ENCODE assay signal across 16 cellular contexts in genomic region chr15:69535101-69535638, GRCh38.
A peak's percentile ranks its signal among the peaks of the same experiment; 100 is the strongest.
DNase-seq lines count a peak whose midpoint lies in the region; ATAC-seq, FAIRE-seq and TF ChIP-seq lines count a peak whose summit lies in the region.
"Had no signal": no experiment of that assay in that cellular context is flagged by ENCODE, and none has a peak within 500 bp of the region (broad histone marks: within the 10 kb centered on the region; RNA-seq: fewer than 3 reads in every experiment).

No MANE protein-coding gene starts in this region.

- CTCF ChIA-PET in SK-N-SH (lab: Yijun Ruan, JAX): interaction anchor here (1.2 kb wide), 1 partner anchor 57 kb away, joined by 3 read pairs; no protein-coding TSS in a partner anchor

- H3K4me3 ChIP-seq in SK-N-SH (ENCODE audit: low read depth in 2 of 2, low read length in 1 of 2): no peak overlapping the region; a peak in 1 of 4 replicates
- H3K4me3 ChIP-seq in fibroblast of lung (replicated peaks in 1 of 4; ENCODE audit: control extremely low read depth in 1 of 4, insufficient read depth in 1 of 4, low read depth in 3 of 4, low read length in 4 of 4): no peak overlapping the region
- no peak overlapping the region for H3K4me3 ChIP-seq in skeletal muscle cell (ENCODE audit: low read depth, low read length)
- H3K4me3 ChIP-seq: gastroesophageal sphincter, sigmoid colon had no signal

- no peak overlapping the region for H3K9ac ChIP-seq in SK-N-SH
- no peak overlapping the region for H3K9ac ChIP-seq in fibroblast of lung (ENCODE audit: insufficient read depth, low read length)

- no peaks in the 10 kb centered on the region for H3K9me2 ChIP-seq in SK-N-SH

- H3K4me1 ChIP-seq in SK-N-SH (ENCODE audit: control insufficient read depth in 1 of 2, insufficient read depth in 2 of 2, low read depth in 1 of 2, low read length in 1 of 2) (peaks cover 26 to 34% of the 10 kb centered on the region in 2 experiments), fibroblast of lung (ENCODE audit: control insufficient read depth, extremely low read depth, insufficient read depth, low read length) (no peaks in the 10 kb centered on the region)

- H4K20me1 ChIP-seq in SK-N-SH (ENCODE audit: insufficient read depth): no peaks in the 10 kb centered on the region
- H4K20me1 ChIP-seq in fibroblast of lung (ENCODE audit: control insufficient read depth, extremely low read depth, insufficient read depth, low read length): no peaks in the 10 kb centered on the region

- ATAC-seq in GM18873 (IDR thresholded peaks at IDR 0.05; ENCODE audit: low FRiP score, unreplicated experiment): no peak
- no peak for ATAC-seq in GM19328 (IDR thresholded peaks at IDR 0.05; ENCODE audit: unreplicated experiment)
- ATAC-seq: gastroesophageal sphincter, WTC11 had no signal

- no peak for TF ChIP-seq RAD21 in SK-N-SH (IDR thresholded peaks at IDR 0.05; ENCODE audit: low read length)

- no peaks in the 10 kb centered on the region for H3F3A ChIP-seq in SK-N-SH (replicated peaks; ENCODE audit: insufficient read depth)

- DNase-seq in H54 (ENCODE audit: insufficient read length, low spot score) (peak; percentile 17), SK-N-SH (no peak), fibroblast of lung (ENCODE audit: low read depth in 2 of 2) (peak; percentile 32 to 88), skeletal muscle cell (ENCODE audit: low read depth) (peak; percentile 23), T-helper 9 cell (no peak)
- DNase-seq: activated CD8-positive, alpha-beta memory T cell treated with anti-CD3 and anti-CD28 coated beads, Interleukin-2, amount 50 U/mL, for 4 hours; activated naive CD8-positive, alpha-beta T cell treated with anti-CD3 and anti-CD28 coated beads, Interleukin-2, amount 10 ng/mL, durations not matched to agents 7 days and 5 days; Calu3; kidney glomerular epithelial cell; NCI-H1930; NCI-H774; sigmoid colon had no signal

- H3K27me3 ChIP-seq in SK-N-SH (ENCODE audit: insufficient read depth): no peaks in the 10 kb centered on the region; the same call in 1 of the 2 replicates
- H3K27me3 ChIP-seq in fibroblast of lung (ENCODE audit: control insufficient read depth, insufficient read depth, low read length): peaks cover 5% of the 10 kb centered on the region
- H3K27me3 ChIP-seq: gastroesophageal sphincter, sigmoid colon had no signal

- no peak for TF ChIP-seq EP300 in SK-N-SH (IDR thresholded peaks at IDR 0.05; ENCODE audit: borderline replicate concordance in 1 of 2, low read depth in 1 of 2, low read length in 1 of 2)

- H3K4me2 ChIP-seq in SK-N-SH (peak overlapping the region; percentile 34; the same call in 1 of the 2 replicates), fibroblast of lung (ENCODE audit: extremely low read depth, insufficient read depth, low read length) (no peak overlapping the region)

- TF ChIP-seq POLR2A in H54 (IDR thresholded peaks at IDR 0.05; ENCODE audit: low read depth, low read length): no peak

- H3K79me2 ChIP-seq in SK-N-SH (ENCODE audit: insufficient read depth) (no peaks in the 10 kb centered on the region), fibroblast of lung (ENCODE audit: control insufficient read depth, insufficient read depth, low read length) (no peaks in the 10 kb centered on the region)

- H2AFZ ChIP-seq in SK-N-SH (ENCODE audit: low read depth) (peak overlapping the region; percentile 52; the same call in 1 of the 2 replicates), fibroblast of lung (ENCODE audit: low read length) (no peak overlapping the region)

- TF ChIP-seq CTCF in SK-N-SH (IDR thresholded peaks at IDR 0.05): no peak
- no peak for TF ChIP-seq CTCF in fibroblast of lung (conservative IDR thresholded peaks at IDR 0.05 in 1 of 2, IDR thresholded peaks at IDR 0.05 in 1 of 2; ENCODE audit: low read depth in 1 of 2, low read length in 2 of 2)

- no peak overlapping the region; a peak in 1 of 4 replicates for H3K27ac ChIP-seq in SK-N-SH (ENCODE audit: low read depth in 2 of 2, low read length in 1 of 2)
- H3K27ac ChIP-seq in fibroblast of lung (ENCODE audit: insufficient read depth, low read length): no peak overlapping the region
- H3K27ac ChIP-seq: gastroesophageal sphincter, sigmoid colon had no signal

- WGBS in SK-N-SH (ENCODE audit: low lambda C conversion rate): 59% methylated on average over 4 of the region's 4 CpGs

- H3K9me3 ChIP-seq in SK-N-SH (no peaks in the 10 kb centered on the region), fibroblast of lung (ENCODE audit: control insufficient read depth, insufficient read depth, low read depth, low read length) (no peaks in the 10 kb centered on the region)
- H3K9me3 ChIP-seq: gastroesophageal sphincter, sigmoid colon had no signal

- H3K36me3 ChIP-seq in SK-N-SH (replicated peaks in 1 of 2; ENCODE audit: control insufficient read depth in 1 of 2, insufficient read depth in 2 of 2, low read length in 1 of 2) (no peaks in the 10 kb centered on the region), fibroblast of lung (ENCODE audit: control insufficient read depth, insufficient read depth, low read length) (no peaks in the 10 kb centered on the region)
- H3K36me3 ChIP-seq: gastroesophageal sphincter, sigmoid colon had no signal

- POLR2A ChIA-PET in SK-N-SH (lab: Yijun Ruan, JAX): no interaction called here

- FAIRE-seq in H54 (lab: Jason Lieb, UNC): no peak

TF ChIP-seq in SK-N-SH, 30 proteins besides CTCF, POLR2A, EP300 and RAD21:
- TF ChIP-seq MEF2A (IDR thresholded peaks at IDR 0.05; ENCODE audit: borderline replicate concordance, low read depth) (no peak), FOSL2 (IDR thresholded peaks at IDR 0.05; ENCODE audit: borderline replicate concordance, low read depth) (peak; percentile 75), JUND (IDR thresholded peaks at IDR 0.05) (peak; percentile 29), NFIC (IDR thresholded peaks at IDR 0.05; ENCODE audit: borderline replicate concordance) (peak; percentile 36; the same call in 1 of the 2 replicates)

Comparison
In these comparisons a context has a peak if more than half of its experiments do, and no peak if none do; other contexts are left out.
1. DNase-seq: peak in H54 (single experiment), fibroblast of lung (2 of 2) and skeletal muscle cell (single experiment); none in SK-N-SH (single experiment) and T-helper 9 cell (single experiment).